10 cellular contexts compared by ENCODE assay signal in genomic region chr20:63025534-63026331, GRCh38. TPM values are rescaled to one million over a fixed set of nuclear protein-coding genes. Genes with fewer than 3 reads are reported as not detected.
DNase-seq lines count a peak whose midpoint lies in the region; ATAC-seq, FAIRE-seq and TF ChIP-seq lines count a peak whose summit lies in the region.
"Had no signal": no experiment of that assay in that cellular context is flagged by ENCODE, and none has a peak within 500 bp of the region (broad histone marks: within the 10 kb centered on the region; RNA-seq: fewer than 3 reads in every experiment).

No MANE protein-coding gene starts in this region.

- no peaks in the 10 kb centered on the region for H3K36me3 Mint-ChIP-seq in Calu3 (ENCODE audit: insufficient read depth, unreplicated experiment)

- BruUV-seq in Calu3 (replicated peaks; lab: Mats Ljungman, UMichigan) (no TSS peak), GM12878 (replicated peaks; lab: Mats Ljungman, UMichigan) (no TSS peak)

- ATAC-seq in GM12878 (peak; percentile 23), HG03521 (IDR thresholded peaks at IDR 0.05; ENCODE audit: unreplicated experiment) (no peak), GM21786 (IDR thresholded peaks at IDR 0.05; ENCODE audit: unreplicated experiment) (no peak), HG02623 (IDR thresholded peaks at IDR 0.05; ENCODE audit: unreplicated experiment) (no peak)

- TF ChIP-seq CTCF in Calu3 (IDR thresholded peaks at IDR 0.05; ENCODE audit: unreplicated experiment) (no peak), GM12878 (IDR thresholded peaks at IDR 0.05 in 2 of 3, conservative IDR thresholded peaks at IDR 0.05 in 1 of 3; ENCODE audit: control insufficient read depth in 2 of 3, extremely low read depth in 1 of 3, insufficient read depth in 1 of 3, low read depth in 3 of 3, low read length in 3 of 3) (no peak)

- H3K9me3 ChIP-seq in GM12878 (replicated peaks; ENCODE audit: control insufficient read depth, insufficient read depth, low read length) = no peaks in the 10 kb centered on the region
- H3K9me3 ChIP-seq: ascending aorta had no signal

- no peak overlapping the region for H3K9ac ChIP-seq in GM12878 (ENCODE audit: control insufficient read depth, insufficient read depth, low read length)

- intact Hi-C loops in Calu3 (cut with micrococcal nuclease; ENCODE audit: unreplicated experiment) (no loop called here), GM12878 (cut with micrococcal nuclease; ENCODE audit: unreplicated experiment) (no loop called here)

- DNase-seq in Calu3 (no peak), HK-2 (ENCODE audit: unreplicated experiment) (peak; percentile 41), GM12878 (ENCODE audit: low read depth, low spot score) (no peak), non-pigmented ciliary epithelial cell (ENCODE audit: low read depth) (peak; percentile 1), inferior parietal cortex (ENCODE audit: extremely low spot score) (no peak)

- no peak overlapping the region; the same call in 1 of the 2 replicates for H2AFZ ChIP-seq in GM12878 (ENCODE audit: control insufficient read depth, low read depth, low read length)

- H3K9me3 Mint-ChIP-seq in Calu3 (ENCODE audit: low read depth, unreplicated experiment) = no peaks in the 10 kb centered on the region

- H3K36me3 ChIP-seq in GM12878 (ENCODE audit: control insufficient read depth in 2 of 2, insufficient read depth in 2 of 2, low read length in 1 of 2) = peaks cover 0 to 1% of the 10 kb centered on the region in 2 experiments; a peak in 2 of 4 replicates
- H3K36me3 ChIP-seq: ascending aorta had no signal

- H3K4me1 ChIP-seq in GM12878 (ENCODE audit: control insufficient read depth, insufficient read depth, low read length) = peaks cover 5% of the 10 kb centered on the region; the same call in 1 of the 2 replicates
- H3K4me1 ChIP-seq: ascending aorta had no signal

- RAD21 ChIA-PET in GM12878 (lab: Charles Lee; ENCODE audit: unreplicated experiment) = interaction anchor here (1.2 to 4.4 kb wide), 2 partner anchors 14 to 16 kb away, joined by 7 to 20 read pairs; no protein-coding TSS in a partner anchor

- no peaks in the 10 kb centered on the region for H3K27me3 ChIP-seq in GM12878 (replicated peaks in 1 of 2; ENCODE audit: control insufficient read depth in 2 of 2, insufficient read depth in 2 of 2, low read length in 1 of 2)

- TF ChIP-seq EP300 in GM12878 (IDR thresholded peaks at IDR 0.05; ENCODE audit: borderline replicate concordance in 1 of 2, control insufficient read depth in 1 of 2, low read depth in 2 of 2, low read length in 2 of 2) = no peak

- CTCF ChIA-PET in Calu3 (lab: Charles Lee) = interaction anchor here (0.6 to 1.0 kb wide), 2 partner anchors 9 to 53 kb away, joined by 3 to 4 read pairs; no protein-coding TSS in a partner anchor
- CTCF ChIA-PET in GM12878 (lab: Yijun Ruan, JAX) = interaction anchor here (1.0 to 1.2 kb wide), 2 partner anchors 11 to 15 kb away, joined by 5 to 7 read pairs; no protein-coding TSS in a partner anchor

- no peak overlapping the region for H3K27ac Mint-ChIP-seq in Calu3 (ENCODE audit: unreplicated experiment)

- FAIRE-seq in GM12878 (lab: Jason Lieb, UNC) = no peak
- FAIRE-seq: keratinocyte had no signal

- peaks cover 14% of the 10 kb centered on the region for H3K4me1 Mint-ChIP-seq in Calu3 (ENCODE audit: low read depth, unreplicated experiment)

- SMC1A ChIA-PET in GM12878 (lab: Charles Lee; ENCODE audit: uncharacterized antibody, unreplicated experiment) = interaction anchor here (1.5 to 2.9 kb wide), 5 partner anchors 11 to 35 kb away, joined by 3 to 11 read pairs (median 8); no protein-coding TSS in a partner anchor

- H3K4me3 Mint-ChIP-seq in Calu3 (ENCODE audit: low read depth, unreplicated experiment) = peak overlapping the region; percentile 10

- POLR2A ChIA-PET in GM12878 (lab: Charles Lee) = interaction anchor here (0.7 to 2.2 kb wide), 4 partner anchors 11 to 48 kb away, joined by 3 to 10 read pairs (median 4); no protein-coding TSS in a partner anchor

- H3K27me3 Mint-ChIP-seq in Calu3 (ENCODE audit: unreplicated experiment) = peaks cover 100% of the 10 kb centered on the region

- no peak overlapping the region for H3K27ac ChIP-seq in GM12878 (ENCODE audit: control insufficient read depth, insufficient read depth)
- H3K27ac ChIP-seq: ascending aorta had no signal

- 0 out of 2 replicates have a peak overlapping the region, but pooled peaks have one; percentile 50 for H3K4me2 ChIP-seq in GM12878 (ENCODE audit: control insufficient read depth, insufficient read depth)

- 56% methylated on average over 45 of the region's 45 CpGs for WGBS in GM12878 (ENCODE audit: insufficient coverage, insufficient replicate concordance, low lambda C conversion rate, missing lambda C conversion rate)

- peaks cover 2% of the 10 kb centered on the region for H3K79me2 ChIP-seq in GM12878 (ENCODE audit: control insufficient read depth, insufficient read depth, low read length)

- in situ Hi-C loops in GM12878 (cut with MboI) = no loop called here

- H3K4me3 ChIP-seq in GM12878 = no peak overlapping the region
- H3K4me3 ChIP-seq: ascending aorta had no signal

- TF ChIP-seq POLR2A in GM12878 (IDR thresholded peaks at IDR 0.05; ENCODE audit: low read depth, low read length) = peak; percentile 7; the same call in 1 of the 2 replicates

- H4K20me1 ChIP-seq in GM12878 (ENCODE audit: control insufficient read depth, insufficient read depth) = no peaks in the 10 kb centered on the region

- no peak for TF ChIP-seq RAD21 in GM12878 (IDR thresholded peaks at IDR 0.05; ENCODE audit: insufficient read depth, low read depth, low read length)

TF ChIP-seq in GM12878, 131 proteins besides CTCF, POLR2A, EP300 and RAD21:
- TF ChIP-seq BCLAF1 (IDR thresholded peaks at IDR 0.05) (no peak), BCL3 (IDR thresholded peaks at IDR 0.05; ENCODE audit: borderline replicate concordance, insufficient read depth, low read depth, low read length, poor library complexity, severe bottlenecking) (peak; percentile 38), ZNF274 (IDR thresholded peaks at IDR 0.05; ENCODE audit: insufficient read depth, insufficient read length) (no peak), RB1 (IDR thresholded peaks at IDR 0.05; ENCODE audit: borderline replicate concordance) (0 out of 2 replicates have a peak, but pooled peaks have one; percentile 14), CHD2 (IDR thresholded peaks at IDR 0.05; ENCODE audit: borderline replicate concordance, low read depth, low read length) (no peak)

RNA-seq across cellular contexts. Expression of gene BHLHE23, which starts 19.0 kb away (rescaled TPM):
- total RNA-seq in Calu3 (2022) (not detected in 2 replicates), GM12878 (2014; rRNA removed) (not detected in 2 replicates), GM12878 (2014; rRNA removed; fragmentation: Illumina TruSeq; extraction: Trizol) (not detected in 2 replicates), GM12878 (2021) (0.33 TPM in 1 of 2 replicates, not detected in the other)
- 0.69 TPM in 1 of 2 replicates, not detected in the other for total RNA-seq in GM12878 (2013; cell fraction: nucleolus; rRNA removed)
- not detected for polyA plus RNA-seq in GM12878 (2011; ENCODE audit: low read depth)
- polyA plus RNA-seq in GM12878 (2011; rRNA removed) (not detected in 2 replicates), GM12878 (2014; fragmentation: Illumina TruSeq; extraction: Trizol) (not detected in 2 replicates), GM12878 (2014; fragmentation: Nextera tagmentation; extraction: Ambion mirVana) (not detected), GM12878 (2014; rRNA removed) (0.28 TPM in 1 of 2 replicates, not detected in the other), GM12878 (2016; fragmentation: Nextera tagmentation; extraction: Ambion mirVana) (not detected)
- 0.07 TPM in 1 of 2 replicates, not detected in the other for polyA plus RNA-seq in GM12878 (2011; cell fraction: cytosol; rRNA removed)
- polyA plus RNA-seq in GM12878 (2011; cell fraction: nucleus; rRNA removed) = 0.28 and 0.40 TPM in 2 replicates
- 0.11 TPM in 1 of 2 replicates, not detected in the other for polyA plus RNA-seq in GM12878 (2012)
- polyA minus RNA-seq in GM12878 (2011; rRNA and poly(A)+ RNA removed) = not detected in 2 replicates
- polyA minus RNA-seq in GM12878 (2011; cell fraction: cytosol; rRNA and poly(A)+ RNA removed) = not detected in 2 replicates
- polyA minus RNA-seq in GM12878 (2011; cell fraction: nucleus; rRNA and poly(A)+ RNA removed) = not detected in 2 replicates
- total RNA-seq: ascending aorta had no signal
- polyA plus RNA-seq: keratinocyte had no signal

Comparison
In these comparisons a context has a peak if more than half of its experiments do, and no peak if none do; other contexts are left out.
1. DNase-seq: peak in HK-2 (single experiment) and non-pigmented ciliary epithelial cell (single experiment); none in Calu3 (single experiment), GM12878 (single experiment) and inferior parietal cortex (single experiment).